ENCODE assay signal across 17 cellular contexts in genomic region chr7:43588477-43589132, GRCh38. TPM values are rescaled to one million over a fixed set of nuclear protein-coding genes. Genes with fewer than 3 reads are reported as not detected.
DNase-seq lines count a peak whose midpoint lies in the region; ATAC-seq and TF ChIP-seq lines count a peak whose summit lies in the region.
"Had no signal": no experiment of that assay in that cellular context is flagged by ENCODE, and none has a peak within 500 bp of the region (broad histone marks: within the 10 kb centered on the region; RNA-seq: fewer than 3 reads in every experiment).

No MANE protein-coding gene starts in this region.

- H3K4me3 ChIP-seq in mammary epithelial cell (replicated peaks in 1 of 3; ENCODE audit: insufficient read depth in 1 of 3, low read depth in 2 of 3, low read length in 3 of 3) (no peak overlapping the region), breast epithelium (no peak overlapping the region), OCI-LY7 (ENCODE audit: low read depth, low read length, poor library complexity, severe bottlenecking) (peak overlapping the region; percentile 16)
- H3K4me3 ChIP-seq: colonic mucosa, heart left ventricle, prostate gland, thyroid gland had no signal

- peak overlapping the region; percentile 59 for H3K4me3 Mint-ChIP-seq in central memory CD8-positive, alpha-beta T cell

- dilution Hi-C loops in mammary epithelial cell (cut with HindIII; ENCODE audit: low sequenced_read_pairs) = loop anchor here (5.0 kb wide), 1 partner anchor 59 kb away; no protein-coding TSS in a partner anchor

- no peaks in the 10 kb centered on the region for H3K9me2 ChIP-seq in OCI-LY7 (ENCODE audit: insufficient read depth, low read length)

- no peak overlapping the region for H2AFZ ChIP-seq in mammary epithelial cell (ENCODE audit: low read depth, low read length)
- no peak overlapping the region for H2AFZ ChIP-seq in OCI-LY7 (ENCODE audit: low read length)

- no peak for TF ChIP-seq POLR2A in breast epithelium (IDR thresholded peaks at IDR 0.05)

- H3K9ac ChIP-seq in mammary epithelial cell (ENCODE audit: insufficient read depth, low read length) = no peak overlapping the region

- H3K79me2 ChIP-seq in mammary epithelial cell (ENCODE audit: insufficient read depth, low read length) = peaks cover 100% of the 10 kb centered on the region
- peaks cover 100% of the 10 kb centered on the region for H3K79me2 ChIP-seq in OCI-LY7 (ENCODE audit: insufficient read depth, low read depth, low read length)

- ATAC-seq in central memory CD8-positive, alpha-beta T cell (replicated peaks; ENCODE audit: extremely low read depth, poor library complexity, severe bottlenecking) = no peak
- ATAC-seq in HG03045 (IDR thresholded peaks at IDR 0.05; ENCODE audit: unreplicated experiment) (no peak), GM21367 (IDR thresholded peaks at IDR 0.05; ENCODE audit: unreplicated experiment) (no peak)
- ATAC-seq: heart left ventricle had no signal

- no peaks in the 10 kb centered on the region for H3K27me3 ChIP-seq in mammary epithelial cell (ENCODE audit: insufficient read depth, low read length)
- no peaks in the 10 kb centered on the region for H3K27me3 ChIP-seq in breast epithelium
- H3K27me3 ChIP-seq: colonic mucosa, heart left ventricle, thyroid gland had no signal

- BruUV-seq in mammary epithelial cell (replicated peaks; lab: Mats Ljungman, UMichigan) (no TSS peak), OCI-LY7 (replicated peaks; lab: Mats Ljungman, UMichigan) (no TSS peak)

- H3K4me1 ChIP-seq in mammary epithelial cell (ENCODE audit: insufficient read depth, low read length) = peaks cover 44% of the 10 kb centered on the region
- H3K4me1 ChIP-seq in breast epithelium = no peaks in the 10 kb centered on the region
- H3K4me1 ChIP-seq in OCI-LY7 (ENCODE audit: insufficient read depth, low read length, poor library complexity, severe bottlenecking) = peaks cover 78% of the 10 kb centered on the region
- H3K4me1 ChIP-seq: colonic mucosa had no signal

- peaks cover 52% of the 10 kb centered on the region for H3K36me3 Mint-ChIP-seq in central memory CD8-positive, alpha-beta T cell (ENCODE audit: insufficient read depth)

- H3K9me3 ChIP-seq in mammary epithelial cell (replicated peaks; ENCODE audit: insufficient read depth, low read length) (no peaks in the 10 kb centered on the region), breast epithelium (no peaks in the 10 kb centered on the region), OCI-LY7 (ENCODE audit: low read length) (no peaks in the 10 kb centered on the region)
- H3K9me3 ChIP-seq: colonic mucosa, heart left ventricle, prostate gland, thyroid gland had no signal

- H3K27ac ChIP-seq in mammary epithelial cell (ENCODE audit: insufficient read depth, low read depth, low read length) (peak overlapping the region; percentile 98), breast epithelium (no peak overlapping the region), OCI-LY7 (ENCODE audit: low read depth, low read length, poor library complexity, severe bottlenecking) (no peak overlapping the region)
- H3K27ac ChIP-seq: prostate gland, thyroid gland had no signal

- DNase-seq in mammary epithelial cell = no peak
- no peak for DNase-seq in breast epithelium (ENCODE audit: low spot score in 2 of 2)
- no peak for DNase-seq in OCI-LY7 (ENCODE audit: low spot score)
- no peak for DNase-seq in central memory CD8-positive, alpha-beta T cell (ENCODE audit: low spot score in 2 of 2)
- DNase-seq in NOMO-1 treated with DMSO at 0.1 percent for 48 hours (lab: John Stamatoyannopoulos, UW; ENCODE audit: unreplicated experiment) = no peak
- no peak for DNase-seq in NCI-H82 treated with DMSO at 0.1 percent for 48 hours (lab: John Stamatoyannopoulos, UW; ENCODE audit: unreplicated experiment)
- DNase-seq: activated CD4-positive, alpha-beta T cell treated with anti-CD3 and anti-CD28 coated beads for 4 hours; colonic mucosa; EL; erythroblast; heart left ventricle; kidney glomerular epithelial cell; stimulated activated CD4-positive, alpha-beta T cell treated with anti-CD3 and anti-CD28 coated beads, Interleukin-15, amount 100 ng/mL, for 24 hours; thyroid gland had no signal

- H3K36me3 ChIP-seq in mammary epithelial cell (ENCODE audit: insufficient read depth, low read length) (peaks cover 2% of the 10 kb centered on the region), breast epithelium (no peaks in the 10 kb centered on the region), OCI-LY7 (ENCODE audit: insufficient read depth, low read length) (peaks cover 5% of the 10 kb centered on the region)
- H3K36me3 ChIP-seq: colonic mucosa, heart left ventricle, prostate gland, thyroid gland had no signal

- intact Hi-C loops in mammary epithelial cell (cut with micrococcal nuclease) = no loop called here
- intact Hi-C loops in breast epithelium (cut with DNase I; ENCODE audit: low total_unique reads) = no loop called here
- intact Hi-C loops in OCI-LY7 (cut with micrococcal nuclease; ENCODE audit: unreplicated experiment) = loop anchor here (10.0 kb wide), 2 partner anchors 514 to 654 kb away; partner anchors contain the start of genes MRPL32 and PSMA2

- H3K4me1 Mint-ChIP-seq in central memory CD8-positive, alpha-beta T cell = peaks cover 78% of the 10 kb centered on the region

- POLR2A ChIA-PET in OCI-LY7 (lab: Charles Lee) = interaction anchor here (0.7 to 1.9 kb wide), 7 partner anchors 17 to 111 kb away, joined by 3 to 7 read pairs (median 3); no protein-coding TSS in a partner anchor

- peak overlapping the region; percentile 78 for H3K27ac Mint-ChIP-seq in central memory CD8-positive, alpha-beta T cell (ENCODE audit: low read depth)

- H3K27me3 Mint-ChIP-seq in central memory CD8-positive, alpha-beta T cell = no peaks in the 10 kb centered on the region

- CTCF ChIA-PET in mammary epithelial cell (lab: Charles Lee; ENCODE audit: low non-redundant PET) (no interaction called here), OCI-LY7 (lab: Charles Lee; ENCODE audit: unreplicated experiment) (no interaction called here)

- H4K20me1 ChIP-seq in mammary epithelial cell (ENCODE audit: insufficient read depth, low read length) (peaks cover 17% of the 10 kb centered on the region), OCI-LY7 (ENCODE audit: insufficient read depth, low read length) (peaks cover 21% of the 10 kb centered on the region)

- H3K4me2 ChIP-seq in mammary epithelial cell (ENCODE audit: insufficient read depth, low read depth, low read length) (peak overlapping the region; percentile 5), OCI-LY7 (ENCODE audit: low read length) (peak overlapping the region; percentile 91)

- H3K9me3 Mint-ChIP-seq in central memory CD8-positive, alpha-beta T cell = no peaks in the 10 kb centered on the region

- no peak for TF ChIP-seq CTCF in mammary epithelial cell (conservative IDR thresholded peaks at IDR 0.05 in 1 of 2, IDR thresholded peaks at IDR 0.05 in 1 of 2; ENCODE audit: extremely low read depth in 1 of 2, insufficient read depth in 1 of 2, low read depth in 1 of 2, low read length in 2 of 2)
- TF ChIP-seq CTCF in breast epithelium (IDR thresholded peaks at IDR 0.05) = no peak
- no peak for TF ChIP-seq CTCF in OCI-LY7 (conservative IDR thresholded peaks at IDR 0.05; ENCODE audit: low read length)

- WGBS in mammary epithelial cell (ENCODE audit: low coverage, missing lambda C conversion rate) = 98% methylated on average over 5 of the region's 5 CpGs

- in situ Hi-C loops in mammary epithelial cell (cut with MboI; ENCODE audit: low sequenced_read_pairs in 2 of 2) = loop anchor here (10.0 to 25.0 kb wide), 3 partner anchors 116 to 249 kb away; no protein-coding TSS in a partner anchor

RNA-seq across cellular contexts. Expression of gene STK17A, which starts 5.7 kb away (rescaled TPM):
- total RNA-seq in mammary epithelial cell (100 to 1,000 TPM; 109 to 140 TPM), breast epithelium (10 to 100 TPM; 13.3 to 24.3 (median 24.1) TPM), OCI-LY7 (2022) (25.8 and 31.0 TPM in 2 replicates)
- polyA plus RNA-seq in mammary epithelial cell = 40.9 TPM
- 27.2 TPM for polyA minus RNA-seq in mammary epithelial cell
- total RNA-seq in OCI-LY7 (2014; rRNA removed; shearing (Covaris generic)) = 28.7 and 32.4 TPM in 2 replicates
